Comparison of ENCODE assay signal across 11 cellular contexts in the genomic region with DNA sequence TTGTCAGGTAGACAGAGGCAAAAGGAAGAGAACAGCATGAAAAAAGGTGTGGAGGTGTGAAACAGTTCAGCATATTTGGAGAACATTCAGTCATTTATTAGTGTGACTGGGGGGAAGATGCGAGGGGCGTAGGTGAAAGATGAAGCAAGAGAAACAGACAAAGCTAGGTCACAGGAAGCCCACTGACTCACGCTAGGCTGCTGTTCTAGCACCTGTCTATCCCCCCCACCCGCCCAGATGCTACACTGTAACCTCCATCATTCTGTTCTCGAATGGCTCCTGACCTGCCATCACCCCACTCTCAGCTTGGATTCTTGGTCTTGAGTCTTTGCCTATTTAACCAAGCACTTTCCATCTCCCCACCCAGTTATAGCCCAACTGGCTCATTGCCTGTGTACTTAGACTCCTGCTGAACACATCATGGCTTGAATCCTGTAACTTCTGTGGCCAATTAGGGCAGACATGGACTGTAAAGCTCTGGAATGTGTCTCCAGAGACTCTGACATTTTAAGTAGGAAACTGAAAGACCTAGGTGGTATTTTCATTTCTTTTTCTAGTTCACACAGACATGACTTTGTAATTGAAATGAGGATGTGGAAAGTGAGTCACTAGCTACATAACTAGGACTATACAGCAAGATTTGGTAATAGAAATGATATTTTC. TPM values are rescaled to one million over a fixed set of nuclear protein-coding genes. Genes with fewer than 3 reads are reported as not detected.
A peak's percentile ranks its signal among the peaks of the same experiment; 100 is the strongest.
DNase-seq lines count a peak whose midpoint lies in the region; ATAC-seq and TF ChIP-seq lines count a peak whose summit lies in the region.
"Had no signal": no experiment of that assay in that cellular context is flagged by ENCODE, and none has a peak within 500 bp of the region (broad histone marks: within the 10 kb centered on the region; RNA-seq: fewer than 3 reads in every experiment).

No MANE protein-coding gene starts in this region.

- peaks cover 35% of the 10 kb centered on the region for H3K27me3 ChIP-seq in neural progenitor cell

- H3K36me3 ChIP-seq in mucosa of descending colon (ENCODE audit: low read depth) (no peaks in the 10 kb centered on the region), neural progenitor cell (no peaks in the 10 kb centered on the region)
- H3K36me3 ChIP-seq: heart right ventricle had no signal

- no peak for TF ChIP-seq CTCF in HFFc6 (IDR thresholded peaks at IDR 0.05)
- no peak for TF ChIP-seq CTCF in mucosa of descending colon (IDR thresholded peaks at IDR 0.05)
- no peak for TF ChIP-seq CTCF in neural progenitor cell (IDR thresholded peaks at IDR 0.05)

- no peaks in the 10 kb centered on the region for H3K79me2 ChIP-seq in neural progenitor cell (ENCODE audit: low read depth)

- H3K27ac Mint-ChIP-seq in HFFc6 (peak overlapping the region; percentile 64), neural progenitor cell (no peak overlapping the region)
- peak overlapping the region; percentile 77 for H3K27ac Mint-ChIP-seq in activated naive CD8-positive, alpha-beta T cell treated with anti-CD3 and anti-CD28 coated beads, Interleukin-2, amount 50 U/mL, for 24 hours

- peaks cover 68% of the 10 kb centered on the region for H3K4me1 Mint-ChIP-seq in HFFc6 (ENCODE audit: low read depth)
- peaks cover 45% of the 10 kb centered on the region for H3K4me1 Mint-ChIP-seq in activated naive CD8-positive, alpha-beta T cell treated with anti-CD3 and anti-CD28 coated beads, Interleukin-2, amount 50 U/mL, for 24 hours
- peaks cover 2% of the 10 kb centered on the region for H3K4me1 Mint-ChIP-seq in neural progenitor cell

- H3K4me3 ChIP-seq in mucosa of descending colon (no peak overlapping the region), neural progenitor cell (no peak overlapping the region)
- H3K4me3 ChIP-seq: heart right ventricle had no signal

- H3K9me3 ChIP-seq in mucosa of descending colon (no peaks in the 10 kb centered on the region), neural progenitor cell (ENCODE audit: low read depth) (no peaks in the 10 kb centered on the region)
- H3K9me3 ChIP-seq: heart right ventricle had no signal

- ATAC-seq in activated naive CD8-positive, alpha-beta T cell treated with anti-CD3 and anti-CD28 coated beads, Interleukin-2, amount 50 U/mL, for 24 hours: peak; percentile 61
- ATAC-seq in mucosa of descending colon: peak; percentile 17

- no peaks in the 10 kb centered on the region for H4K20me1 ChIP-seq in neural progenitor cell (ENCODE audit: low read depth)

- no peaks in the 10 kb centered on the region for H3F3A ChIP-seq in neural progenitor cell (ENCODE audit: low read depth)

- no peaks in the 10 kb centered on the region for H3K36me3 Mint-ChIP-seq in HFFc6 (ENCODE audit: low read depth)
- no peaks in the 10 kb centered on the region for H3K36me3 Mint-ChIP-seq in activated naive CD8-positive, alpha-beta T cell treated with anti-CD3 and anti-CD28 coated beads, Interleukin-2, amount 50 U/mL, for 24 hours (ENCODE audit: low read depth)
- no peaks in the 10 kb centered on the region for H3K36me3 Mint-ChIP-seq in neural progenitor cell

- no peak overlapping the region for H3K27ac ChIP-seq in neural progenitor cell

- intact Hi-C loops in mucosa of descending colon (cut with DNase I, micrococcal nuclease): no loop called here

- no peaks in the 10 kb centered on the region for H3K4me1 ChIP-seq in mucosa of descending colon (ENCODE audit: low read depth)
- no peaks in the 10 kb centered on the region for H3K4me1 ChIP-seq in neural progenitor cell

- no peak overlapping the region for H2AFZ ChIP-seq in neural progenitor cell (replicated peaks)

- DNase-seq in EL: peak; percentile 93
- DNase-seq in HFFc6: peak; percentile 94
- DNase-seq in activated naive CD8-positive, alpha-beta T cell treated with anti-CD3 and anti-CD28 coated beads, Interleukin-2, amount 50 U/mL, for 24 hours: no peak
- no peak for DNase-seq in mucosa of descending colon
- DNase-seq in COLO668 (lab: John Stamatoyannopoulos, UW; ENCODE audit: unreplicated experiment): no peak
- no peak for DNase-seq in Ammon's horn (ENCODE audit: low spot score)
- no peak for DNase-seq in foreskin melanocyte
- DNase-seq in neural progenitor cell (ENCODE audit: low spot score): no peak
- DNase-seq: heart right ventricle; occipital lobe; stimulated activated CD8-positive, alpha-beta memory T cell treated with anti-CD3 and anti-CD28 coated beads, Interleukin-4, amount 100 ng/mL, for 48 hours had no signal

- H3K9me3 Mint-ChIP-seq in HFFc6 (no peaks in the 10 kb centered on the region), neural progenitor cell (no peaks in the 10 kb centered on the region)
- no peaks in the 10 kb centered on the region for H3K9me3 Mint-ChIP-seq in activated naive CD8-positive, alpha-beta T cell treated with anti-CD3 and anti-CD28 coated beads, Interleukin-2, amount 50 U/mL, for 24 hours

- H3K4me2 ChIP-seq in neural progenitor cell: no peak overlapping the region

- no peak overlapping the region for H3K9ac ChIP-seq in neural progenitor cell

- H3K4me3 Mint-ChIP-seq in HFFc6 (peak overlapping the region; percentile 60), neural progenitor cell (no peak overlapping the region)
- H3K4me3 Mint-ChIP-seq in activated naive CD8-positive, alpha-beta T cell treated with anti-CD3 and anti-CD28 coated beads, Interleukin-2, amount 50 U/mL, for 24 hours: peak overlapping the region; percentile 22

- H3K27me3 Mint-ChIP-seq in HFFc6 (ENCODE audit: insufficient read depth): no peaks in the 10 kb centered on the region
- H3K27me3 Mint-ChIP-seq in activated naive CD8-positive, alpha-beta T cell treated with anti-CD3 and anti-CD28 coated beads, Interleukin-2, amount 50 U/mL, for 24 hours: peaks cover 21% of the 10 kb centered on the region
- H3K27me3 Mint-ChIP-seq in neural progenitor cell (ENCODE audit: insufficient read depth, low read depth): peaks cover 7% of the 10 kb centered on the region

RNA-seq across cellular contexts. Expression of a gene that starts 12.0 kb away (rescaled TPM):
- total RNA-seq in HFFc6 (2021; fragmentation: NEBNext Ultra II Directional; extraction: Animal tissue kit (Norgen Biotek cat#: 25700)): 10 to 100 TPM; 17.3 to 38.4 (median 31.5) TPM
- total RNA-seq in mucosa of descending colon: 10 to 100 TPM; 16.5 to 18.9 (median 18.5) TPM
- 3.4 and 13.2 TPM in 2 replicates for total RNA-seq in neural progenitor cell (ENCODE audit: low replicate concordance)

RNA-seq across cellular contexts. Expression of a gene that starts 12.8 kb away (rescaled TPM):
- 10 to 100 TPM; 59.4 to 76.5 (median 64.1) TPM for total RNA-seq in HFFc6 (2021; fragmentation: NEBNext Ultra II Directional; extraction: Animal tissue kit (Norgen Biotek cat#: 25700))
- 1 to 10 TPM; 2.2 to 6.9 (median 4.4) TPM for total RNA-seq in mucosa of descending colon
- 24.2 and 39.1 TPM in 2 replicates for total RNA-seq in neural progenitor cell (ENCODE audit: low replicate concordance)

RNA-seq across cellular contexts. Expression of a gene that starts 36.8 kb away (rescaled TPM):
- total RNA-seq in HFFc6 (2021; fragmentation: NEBNext Ultra II Directional; extraction: Animal tissue kit (Norgen Biotek cat#: 25700)): 10 to 100 TPM; 29.7 to 43.3 (median 33.6) TPM
- 10 to 100 TPM; 22.2 to 37.1 (median 23.3) TPM for total RNA-seq in mucosa of descending colon
- 18.5 and 28.4 TPM in 2 replicates for total RNA-seq in neural progenitor cell (ENCODE audit: low replicate concordance)

RNA-seq across cellular contexts. Expression of a gene that starts 37.0 kb away (rescaled TPM):
- total RNA-seq in HFFc6 (2021; fragmentation: NEBNext Ultra II Directional; extraction: Animal tissue kit (Norgen Biotek cat#: 25700)): 100 to 1,000 TPM in 2 of 6 experiments, 10 to 100 TPM in 4; 81.0 to 119 (median 94.6) TPM
- 100 to 1,000 TPM; 108 to 179 (median 129) TPM for total RNA-seq in mucosa of descending colon
- 47.9 and 73.7 TPM in 2 replicates for total RNA-seq in neural progenitor cell (ENCODE audit: low replicate concordance)

RNA-seq across cellular contexts. Expression of a gene that starts 40.5 kb away (rescaled TPM):
- under 1 TPM in 2 of 6 experiments, not detected in 4; 0.14 to 0.40 TPM for total RNA-seq in HFFc6 (2021; fragmentation: NEBNext Ultra II Directional; extraction: Animal tissue kit (Norgen Biotek cat#: 25700))
- total RNA-seq in mucosa of descending colon: 10 to 100 TPM; 17.9 to 58.3 (median 22.2) TPM
- total RNA-seq in neural progenitor cell (ENCODE audit: low replicate concordance): 0.11 and 0.71 TPM in 2 replicates
- total RNA-seq: occipital lobe had no signal

Comparison
In these comparisons a context has a peak if more than half of its experiments do, and no peak if none do; other contexts are left out.
1. DNase-seq: peak in EL (single experiment) and HFFc6 (single experiment); none in activated naive CD8-positive, alpha-beta T cell treated with anti-CD3 and anti-CD28 coated beads, Interleukin-2, amount 50 U/mL, for 24 hours (single experiment), mucosa of descending colon (0 of 3), COLO668 (single experiment), Ammon's horn (single experiment), foreskin melanocyte (single experiment) and neural progenitor cell (single experiment).